29 cellular contexts compared by ENCODE assay signal in the genomic region with DNA sequence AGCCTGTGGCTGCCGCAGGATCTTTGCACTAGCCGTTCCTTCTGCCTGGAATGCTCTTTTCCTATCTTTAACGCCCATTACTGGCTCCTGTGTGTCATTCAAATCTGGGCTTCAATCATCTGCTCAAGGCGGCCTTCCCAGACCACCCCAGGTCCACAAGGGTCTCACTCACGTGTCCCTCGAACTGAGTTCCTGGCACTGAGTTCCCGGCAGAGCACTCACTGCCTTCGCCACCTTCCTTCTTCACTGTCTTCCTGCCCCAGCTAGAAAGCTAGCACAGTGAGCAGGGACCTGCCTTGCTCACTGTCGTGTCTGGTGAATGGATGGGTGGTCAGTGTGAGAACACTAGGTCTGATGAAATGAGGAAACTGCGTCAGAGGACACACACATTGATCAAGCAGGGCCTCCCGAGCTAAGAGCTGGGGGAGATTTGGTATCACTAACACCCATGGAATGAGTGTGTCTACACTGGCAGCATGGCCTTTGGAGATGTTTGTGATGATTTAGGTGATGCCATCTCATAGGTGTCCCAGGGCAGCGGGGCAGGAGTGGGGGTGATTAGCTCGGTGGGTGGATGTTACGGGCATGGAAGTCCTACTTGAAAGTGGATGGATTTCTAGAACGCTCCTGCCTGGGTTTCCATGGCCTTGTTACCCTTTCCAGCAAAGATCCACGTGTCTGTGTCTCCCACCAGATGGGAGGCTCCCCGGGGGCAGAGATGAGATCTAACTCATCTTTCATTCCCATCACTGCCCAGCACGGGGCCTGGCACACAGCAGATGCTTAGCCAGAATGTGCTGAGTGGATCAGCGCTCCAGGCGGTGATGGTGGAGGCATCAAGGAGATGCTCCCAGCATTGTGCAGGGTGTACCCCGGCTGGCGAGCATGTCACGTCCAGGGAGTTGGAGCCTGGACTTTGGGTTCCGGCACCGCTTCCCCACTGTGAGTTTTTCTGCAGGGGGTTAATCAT.
"Had no signal": no experiment of that assay in that cellular context is flagged by ENCODE, and none has a peak within 500 bp of the region (broad histone marks: within the 10 kb centered on the region; RNA-seq: fewer than 3 reads in every experiment).

No MANE protein-coding gene starts in this region.

- H3K36me3 Mint-ChIP-seq: stimulated activated effector memory CD8-positive, alpha-beta T cell treated with anti-CD3 and anti-CD28 coated beads, Interleukin-12 subunit alpha, Interleukin-12 subunit beta, amount 100 ng/mL, for 72 hours had no signal

- H3K27ac Mint-ChIP-seq: activated CD4-positive, alpha-beta T cell treated with anti-CD3 and anti-CD28 coated beads, Interleukin-2, amount 10 ng/mL, durations not matched to agents 7 days and 5 days; activated CD8-positive, alpha-beta T cell treated with anti-CD3 and anti-CD28 coated beads, Interleukin-2, amount 10 ng/mL, durations not matched to agents 7 days and 5 days; activated naive CD4-positive, alpha-beta T cell treated with anti-CD3 and anti-CD28 coated beads, Interleukin-2, amount 50 U/mL, for 72 hours; activated T-helper 17 cell treated with anti-CD3 and anti-CD28 coated beads, Interleukin-2, amount 50 U/mL, for 72 hours; naive thymus-derived CD4-positive, alpha-beta T cell; stimulated activated effector memory CD8-positive, alpha-beta T cell treated with anti-CD3 and anti-CD28 coated beads, Interleukin-12 subunit alpha, Interleukin-12 subunit beta, amount 100 ng/mL, for 72 hours; stimulated activated naive CD8-positive, alpha-beta T cell treated with anti-CD3 and anti-CD28 coated beads, Interleukin-15, Interleukin-2, amounts not matched to agents 100 ng/mL and 50 ng/mL, for 24 hours; WTC11 had no signal

- FAIRE-seq: keratinocyte, small intestine had no signal

- H3K9me3 Mint-ChIP-seq: stimulated activated naive CD8-positive, alpha-beta T cell treated with anti-CD3 and anti-CD28 coated beads, Interleukin-15, Interleukin-2, amounts not matched to agents 100 ng/mL and 50 ng/mL, for 24 hours had no signal

- H3K27me3 ChIP-seq: colonic mucosa, upper lobe of left lung had no signal

- H3K4me3 Mint-ChIP-seq: activated CD4-positive, alpha-beta T cell treated with anti-CD3 and anti-CD28 coated beads, Interleukin-2, amount 10 ng/mL, durations not matched to agents 7 days and 5 days; activated CD8-positive, alpha-beta T cell treated with anti-CD3 and anti-CD28 coated beads, Interleukin-2, amount 10 ng/mL, durations not matched to agents 7 days and 5 days; activated T-cell treated with anti-CD3 and anti-CD28 coated beads, Interleukin-2, amount 50 U/mL, for 4 hours; activated T-helper 17 cell treated with anti-CD3 and anti-CD28 coated beads, Interleukin-2, amount 50 U/mL, for 72 hours; central memory CD8-positive, alpha-beta T cell; stimulated activated effector memory CD8-positive, alpha-beta T cell treated with anti-CD3 and anti-CD28 coated beads, Interleukin-12 subunit alpha, Interleukin-12 subunit beta, amount 100 ng/mL, for 72 hours; stimulated activated naive CD8-positive, alpha-beta T cell treated with anti-CD3 and anti-CD28 coated beads, Interleukin-15, Interleukin-2, amounts not matched to agents 100 ng/mL and 50 ng/mL, for 24 hours; WTC11 had no signal

- ATAC-seq: activated CD8-positive, alpha-beta T cell treated with anti-CD3 and anti-CD28 coated beads, Interleukin-2, amount 10 ng/mL, durations not matched to agents 7 days and 5 days; activated naive CD4-positive, alpha-beta T cell treated with anti-CD3 and anti-CD28 coated beads, Interleukin-2, amount 50 U/mL, for 72 hours; activated T-cell treated with anti-CD3 and anti-CD28 coated beads, Interleukin-2, amount 50 U/mL, for 4 hours; activated T-helper 17 cell treated with anti-CD3 and anti-CD28 coated beads, Interleukin-2, amount 50 U/mL, for 72 hours; left colon; naive thymus-derived CD4-positive, alpha-beta T cell; sciatic nerve; SK-N-SH treated with all-trans-retinoic acid at 6 μM for 48 hours; stimulated activated effector memory CD8-positive, alpha-beta T cell treated with anti-CD3 and anti-CD28 coated beads, Interleukin-12 subunit alpha, Interleukin-12 subunit beta, amount 100 ng/mL, for 72 hours; WTC11 had no signal

- H3K4me1 Mint-ChIP-seq: activated CD4-positive, alpha-beta T cell treated with anti-CD3 and anti-CD28 coated beads, Interleukin-2, amount 10 ng/mL, durations not matched to agents 7 days and 5 days; activated T-helper 17 cell treated with anti-CD3 and anti-CD28 coated beads, Interleukin-2, amount 50 U/mL, for 72 hours; central memory CD8-positive, alpha-beta T cell; naive thymus-derived CD4-positive, alpha-beta T cell; stimulated activated effector memory CD8-positive, alpha-beta T cell treated with anti-CD3 and anti-CD28 coated beads, Interleukin-12 subunit alpha, Interleukin-12 subunit beta, amount 100 ng/mL, for 72 hours; WTC11 had no signal

- H3K36me3 ChIP-seq: breast epithelium, colonic mucosa, upper lobe of left lung had no signal

- H3K9me3 ChIP-seq: colonic mucosa had no signal

- H3K27ac ChIP-seq: breast epithelium, colonic mucosa, upper lobe of left lung had no signal

- H3K4me3 ChIP-seq: breast epithelium, colonic mucosa, upper lobe of left lung had no signal

- DNase-seq: activated CD4-positive, alpha-beta T cell treated with anti-CD3 and anti-CD28 coated beads for 1 hour; activated CD4-positive, alpha-beta T cell treated with anti-CD3 and anti-CD28 coated beads, Interleukin-2, amount 10 ng/mL, durations not matched to agents 7 days and 5 days; activated CD8-positive, alpha-beta T cell treated with anti-CD3 and anti-CD28 coated beads, Interleukin-2, amount 10 ng/mL, durations not matched to agents 7 days and 5 days; activated T-cell treated with anti-CD3 and anti-CD28 coated beads, Interleukin-2, amount 50 U/mL, for 4 hours; colonic mucosa; effector memory CD4-positive, alpha-beta T cell; erythroblast; hippocampal formation; left colon; mammary epithelial cell; midbrain; occipital lobe; posterior cingulate gyrus; small intestine; stimulated activated CD4-positive, alpha-beta T cell treated with anti-CD3 and anti-CD28 coated beads, Interleukin-4, amount 100 ng/mL, for 24 hours; substantia nigra; T-helper 2 cell; upper lobe of left lung had no signal

- H3K4me1 ChIP-seq: breast epithelium, colonic mucosa, upper lobe of left lung had no signal
